In genomic region chr5:51082741-51083140, GRCh38 we compare ENCODE assay signal across 27 cellular contexts.
"Had no signal": no experiment of that assay in that cellular context is flagged by ENCODE, and none has a peak within 500 bp of the region (broad histone marks: within the 10 kb centered on the region; RNA-seq: fewer than 3 reads in every experiment).

No MANE protein-coding gene starts in this region.

- H3K27me3 ChIP-seq: neural progenitor cell, ovary, right lobe of liver, sigmoid colon, suprapubic skin, testis, tibial artery, transverse colon, upper lobe of right lung, uterus had no signal

- H3K9me3 ChIP-seq: ovary, psoas muscle, right lobe of liver, sigmoid colon, suprapubic skin, testis, tibial artery, transverse colon, upper lobe of right lung, uterus had no signal

- H3K36me3 ChIP-seq: neural progenitor cell, ovary, right lobe of liver, sigmoid colon, suprapubic skin, tibial artery, transverse colon, upper lobe of right lung, uterus had no signal

- H3K27ac ChIP-seq: neural progenitor cell, ovary, parathyroid adenoma, psoas muscle, right lobe of liver, sigmoid colon, suprapubic skin, testis, tibial artery, transverse colon, upper lobe of right lung, uterus had no signal

- DNase-seq: natural killer cell; occipital lobe; ovary; posterior cingulate gyrus; psoas muscle; right cardiac atrium; right lobe of liver; sigmoid colon; small intestine; stimulated activated CD4-positive, alpha-beta T cell treated with anti-CD3 and anti-CD28 coated beads, Interleukin-12 subunit alpha, Interleukin-12 subunit beta, amount 100 ng/mL, for 4 hours; stimulated activated CD4-positive, alpha-beta T cell treated with anti-CD3 and anti-CD28 coated beads, Interleukin-1b, Interleukin-23, amount 100 ng/mL, for 48 hours; stimulated activated CD4-positive, alpha-beta T cell treated with anti-CD3 and anti-CD28 coated beads, Interleukin-4, amount 100 ng/mL, for 1 hour; stimulated activated CD4-positive, alpha-beta T cell treated with anti-CD3 and anti-CD28 coated beads, Interleukin-4, amount 100 ng/mL, for 4 hours; stimulated activated CD8-positive, alpha-beta memory T cell treated with anti-CD3 and anti-CD28 coated beads, Interleukin-4, amount 100 ng/mL, for 48 hours; stimulated activated naive CD4-positive, alpha-beta T cell; stimulated activated naive CD8-positive, alpha-beta T cell treated with anti-CD3 and anti-CD28 coated beads, Interleukin-15, amount 100 ng/mL, for 72 hours; stimulated activated naive CD8-positive, alpha-beta T cell treated with anti-CD3 and anti-CD28 coated beads, Interleukin-15, Interleukin-2, amounts not matched to agents 100 U/mL and 50 U/mL, for 24 hours; substantia nigra; testis; tibial artery; transverse colon; upper lobe of right lung; uterus had no signal

- H3K4me3 ChIP-seq: neural progenitor cell, ovary, psoas muscle, right lobe of liver, sigmoid colon, suprapubic skin, testis, tibial artery, transverse colon, upper lobe of right lung, uterus had no signal

- ATAC-seq: natural killer cell; psoas muscle; right cardiac atrium; right lobe of liver; stimulated activated memory B cell treated with anti-CD40 and anti-IgM and Interleukin-4, amounts not matched to agents 10 μg/mL and 1 μg/mL and 100 μg/mL, for 72 hours; stimulated activated naive CD8-positive, alpha-beta T cell treated with anti-CD3 and anti-CD28 coated beads, Interleukin-15, amount 100 ng/mL, for 72 hours; stimulated activated naive CD8-positive, alpha-beta T cell treated with anti-CD3 and anti-CD28 coated beads, Interleukin-15, Interleukin-2, amounts not matched to agents 100 U/mL and 50 U/mL, for 24 hours; upper lobe of right lung had no signal

- H3K4me1 ChIP-seq: neural progenitor cell, parathyroid adenoma, psoas muscle, right lobe of liver, sigmoid colon, suprapubic skin, testis, tibial artery, transverse colon, upper lobe of right lung, uterus had no signal
